In the genomic region with DNA sequence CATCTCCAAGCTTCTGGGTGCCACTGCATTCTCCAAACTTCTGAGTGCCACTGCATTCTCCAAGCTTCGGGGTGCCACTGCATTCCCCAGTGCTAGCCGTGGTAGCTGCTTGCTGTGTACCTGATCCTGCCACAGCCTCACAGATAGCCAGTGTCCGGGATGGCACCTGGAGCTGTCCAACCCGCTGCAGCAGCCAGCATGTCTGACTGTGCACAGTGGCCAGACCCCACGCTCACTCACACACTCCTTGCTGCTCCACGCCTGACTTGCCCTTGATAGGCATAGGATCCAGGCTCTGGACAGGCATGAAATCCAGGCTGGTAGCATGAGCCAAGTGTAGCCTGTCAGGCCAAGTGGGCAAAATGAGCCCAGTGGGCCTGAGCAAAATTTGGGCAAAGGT, we compare ENCODE assay signal across 27 cellular contexts.
A peak's percentile ranks its signal among the peaks of the same experiment; 100 is the strongest.
DNase-seq lines count a peak whose midpoint lies in the region; ATAC-seq, FAIRE-seq and TF ChIP-seq lines count a peak whose summit lies in the region.
"Had no signal": no experiment of that assay in that cellular context is flagged by ENCODE, and none has a peak within 500 bp of the region (broad histone marks: within the 10 kb centered on the region; RNA-seq: fewer than 3 reads in every experiment).

No MANE protein-coding gene starts in this region.

- H3K27me3 ChIP-seq in endodermal cell (ENCODE audit: control insufficient read depth, insufficient read depth, low read length, poor library complexity, severe bottlenecking): no peaks in the 10 kb centered on the region
- H3K27me3 ChIP-seq: BLaER1 treated with 17β-estradiol and CSF1 and Interleukin-3, amounts not matched to agents 10 nM and 100 nM had no signal

- H3K4me1 ChIP-seq in endodermal cell (ENCODE audit: control insufficient read depth, insufficient read depth, low read length): no peaks in the 10 kb centered on the region
- H3K4me1 ChIP-seq: A549; BLaER1 treated with 17β-estradiol and CSF1 and Interleukin-3, amounts not matched to agents 10 nM and 100 nM had no signal

- H3K27ac ChIP-seq in endodermal cell (ENCODE audit: low read depth, low read length): no peak overlapping the region
- H3K27ac ChIP-seq: A549; BLaER1 treated with 17β-estradiol and CSF1 and Interleukin-3, amounts not matched to agents 10 nM and 100 nM had no signal

- H3K27me3 Mint-ChIP-seq in endodermal cell (ENCODE audit: insufficient read depth) (no peaks in the 10 kb centered on the region), natural killer cell (ENCODE audit: low read depth in 2 of 2) (no peaks in the 10 kb centered on the region)
- H3K27me3 Mint-ChIP-seq: CD4-positive, alpha-beta T cell had no signal

- peak; percentile 68 for FAIRE-seq in HTR-8/SVneo (lab: Jason Lieb, UNC)
- FAIRE-seq: A549, GM12891 had no signal

- H3K9me3 Mint-ChIP-seq in endodermal cell (peaks cover 14% of the 10 kb centered on the region), natural killer cell (peaks cover 2 to 10% of the 10 kb centered on the region in 2 donors)

- H3K27ac Mint-ChIP-seq in endodermal cell (no peak overlapping the region), natural killer cell (no peak overlapping the region)
- H3K27ac Mint-ChIP-seq: CD4-positive, alpha-beta T cell had no signal

- no peak for ATAC-seq in natural killer cell
- ATAC-seq: A549 had no signal

- H3K9ac ChIP-seq in endodermal cell (ENCODE audit: extremely low read depth, low read length, poor library complexity, severe bottlenecking): no peak overlapping the region
- H3K9ac ChIP-seq: BLaER1 treated with 17β-estradiol and CSF1 and Interleukin-3, amounts not matched to agents 10 nM and 100 nM had no signal

- no peaks in the 10 kb centered on the region for H3K36me3 ChIP-seq in endodermal cell (ENCODE audit: control insufficient read depth, insufficient read depth, low read length)
- H3K36me3 ChIP-seq: BLaER1 treated with 17β-estradiol and CSF1 and Interleukin-3, amounts not matched to agents 10 nM and 100 nM had no signal

- TF ChIP-seq CTCF in endodermal cell (conservative IDR thresholded peaks at IDR 0.05) (no peak), natural killer cell (IDR thresholded peaks at IDR 0.05) (no peak)

- DNase-seq in HTR-8/SVneo (ENCODE audit: insufficient read length, low spot score) (no peak), endodermal cell (peak; percentile 46), myocyte (ENCODE audit: low read depth) (peak; percentile 2), DMS114 treated with DMSO at 0.1 percent for 48 hours (lab: John Stamatoyannopoulos, UW; ENCODE audit: unreplicated experiment) (no peak), natural killer cell (no peak), activated gamma-delta T cell treated with Interleukin-2 at 50 U/mL for 16 hours (no peak)
- no peak for DNase-seq in activated CD4-positive, CD25-positive, alpha-beta regulatory T cell treated with anti-CD3 and anti-CD28 coated beads, Interleukin-2, amount 50 U/mL, for 72 hours
- DNase-seq: AML-193; CD4-positive, alpha-beta T cell; DMS79; EL; GF-D8; GOT3; HCEC 1CT; KBM-7; NCI-H1105 treated with DMSO at 0.1 percent for 48 hours; NCI-H146; NCI-H1930; NCI-H2107; NCI-H446 treated with DMSO at 0.1 percent for 48 hours; NCI-H526; NCI-H82; RPMI8226; SHP77 had no signal

- H3K9me3 ChIP-seq in endodermal cell (ENCODE audit: control insufficient read depth, low read length): peaks cover 14% of the 10 kb centered on the region
- H3K9me3 ChIP-seq: A549 had no signal

- H3K36me3 Mint-ChIP-seq in endodermal cell (ENCODE audit: low read depth) (no peaks in the 10 kb centered on the region), natural killer cell (no peaks in the 10 kb centered on the region)

- WGBS in endodermal cell (ENCODE audit: insufficient coverage in 1 of 2, insufficient read length in 1 of 2), 2 experiments: 95 to 100% methylated on average over 2 to 6 of the region's 6 CpGs

- peaks cover 15% of the 10 kb centered on the region for H3K4me1 Mint-ChIP-seq in endodermal cell
- no peaks in the 10 kb centered on the region for H3K4me1 Mint-ChIP-seq in natural killer cell

- H3K4me3 Mint-ChIP-seq in endodermal cell (no peak overlapping the region), natural killer cell (no peak overlapping the region)
- H3K4me3 Mint-ChIP-seq: CD4-positive, alpha-beta T cell had no signal

- intact Hi-C loops in natural killer cell (cut with micrococcal nuclease): no loop called here

- no peak overlapping the region for H3K4me3 ChIP-seq in endodermal cell (ENCODE audit: low read length)
- H3K4me3 ChIP-seq: A549; BLaER1 treated with 17β-estradiol and CSF1 and Interleukin-3, amounts not matched to agents 10 nM and 100 nM had no signal

Comparison
In these comparisons a context has a peak if more than half of its experiments do, and no peak if none do; other contexts are left out.
1. DNase-seq: peak in endodermal cell (single experiment) and myocyte (single experiment); none in HTR-8/SVneo (single experiment), activated CD4-positive, CD25-positive, alpha-beta regulatory T cell treated with anti-CD3 and anti-CD28 coated beads, Interleukin-2, amount 50 U/mL, for 72 hours (single experiment), DMS114 treated with DMSO at 0.1 percent for 48 hours (single experiment), natural killer cell (single experiment) and activated gamma-delta T cell treated with Interleukin-2 at 50 U/mL for 16 hours (single experiment).